12 cellular contexts compared by ENCODE assay signal in genomic region chr15:25777047-25777446, GRCh38.
"Had no signal": no experiment of that assay in that cellular context is flagged by ENCODE, and none has a peak within 500 bp of the region (broad histone marks: within the 10 kb centered on the region; RNA-seq: fewer than 3 reads in every experiment).

No MANE protein-coding gene starts in this region.

- H3K27me3 ChIP-seq: suprapubic skin had no signal

- H3K4me3 ChIP-seq: mucosa of descending colon, suprapubic skin had no signal

- H3K27me3 Mint-ChIP-seq: activated CD8-positive, alpha-beta T cell treated with anti-CD3 and anti-CD28 coated beads for 36 hours; naive thymus-derived CD8-positive, alpha-beta T cell; stimulated activated naive CD8-positive, alpha-beta T cell treated with anti-CD3 and anti-CD28 coated beads, Interleukin-15, Interleukin-2, amounts not matched to agents 100 ng/mL and 50 ng/mL, for 24 hours had no signal

- DNase-seq: activated CD8-positive, alpha-beta T cell treated with anti-CD3 and anti-CD28 coated beads for 36 hours; central memory CD4-positive, alpha-beta T cell; cortex of kidney; mucosa of descending colon; naive thymus-derived CD8-positive, alpha-beta T cell; SHP77 treated with DMSO at 0.1 percent for 48 hours; WERI-Rb-1 had no signal

- H3K36me3 ChIP-seq: suprapubic skin, WERI-Rb-1 had no signal

- H3K9me3 Mint-ChIP-seq: activated CD8-positive, alpha-beta T cell treated with anti-CD3 and anti-CD28 coated beads for 36 hours; activated T-helper 1 cell treated with anti-CD3 and anti-CD28 coated beads, Interleukin-12 subunit alpha, Interleukin-12 subunit beta, Interleukin-2, Interleukin-4 antibody, amounts not matched to agents 30 ng/mL and 10 ng/mL and 1 ng/mL, durations not matched to agents 14 hours and 24 hours and 36 hours; naive thymus-derived CD8-positive, alpha-beta T cell; stimulated activated naive CD8-positive, alpha-beta T cell treated with anti-CD3 and anti-CD28 coated beads, Interleukin-15, Interleukin-2, amounts not matched to agents 100 ng/mL and 50 ng/mL, for 24 hours had no signal

- H3K4me3 Mint-ChIP-seq: activated CD8-positive, alpha-beta T cell treated with anti-CD3 and anti-CD28 coated beads for 36 hours; activated T-helper 1 cell treated with anti-CD3 and anti-CD28 coated beads, Interleukin-12 subunit alpha, Interleukin-12 subunit beta, Interleukin-2, Interleukin-4 antibody, amounts not matched to agents 30 ng/mL and 10 ng/mL and 1 ng/mL, durations not matched to agents 14 hours and 24 hours and 36 hours; naive thymus-derived CD8-positive, alpha-beta T cell; stimulated activated naive CD8-positive, alpha-beta T cell treated with anti-CD3 and anti-CD28 coated beads, Interleukin-15, Interleukin-2, amounts not matched to agents 100 ng/mL and 50 ng/mL, for 24 hours had no signal

- H3K27ac Mint-ChIP-seq: activated CD8-positive, alpha-beta T cell treated with anti-CD3 and anti-CD28 coated beads for 36 hours; activated T-helper 1 cell treated with anti-CD3 and anti-CD28 coated beads, Interleukin-12 subunit alpha, Interleukin-12 subunit beta, Interleukin-2, Interleukin-4 antibody, amounts not matched to agents 30 ng/mL and 10 ng/mL and 1 ng/mL, durations not matched to agents 14 hours and 24 hours and 36 hours; progenitor cell of endocrine pancreas; stimulated activated naive CD8-positive, alpha-beta T cell treated with anti-CD3 and anti-CD28 coated beads, Interleukin-15, Interleukin-2, amounts not matched to agents 100 ng/mL and 50 ng/mL, for 24 hours had no signal

- H3K9me3 ChIP-seq: suprapubic skin had no signal

- H3K27ac ChIP-seq: epithelial cell of prostate, suprapubic skin, WERI-Rb-1 had no signal
